8 cellular contexts compared by ENCODE assay signal in genomic region chr3:141076821-141077571, GRCh38. TPM values are rescaled to one million over a fixed set of nuclear protein-coding genes. Genes with fewer than 3 reads are reported as not detected.
A peak's percentile ranks its signal among the peaks of the same experiment; 100 is the strongest.
DNase-seq lines count a peak whose midpoint lies in the region; ATAC-seq and TF ChIP-seq lines count a peak whose summit lies in the region.

No MANE protein-coding gene starts in this region.

- H3K27me3 Mint-ChIP-seq in GM23338 (ENCODE audit: insufficient read depth, low read depth, poor library complexity) (peaks cover 24% of the 10 kb centered on the region), type B pancreatic cell (no peaks in the 10 kb centered on the region)

- H3K9ac ChIP-seq in muscle layer of colon (ENCODE audit: low read length): peak overlapping the region; percentile 1

- CTCF ChIA-PET in GM10248 (lab: Yijun Ruan, JAX): interaction anchor here (1.0 kb wide), 1 partner anchor 29 kb away, joined by 3 read pairs; no protein-coding TSS in a partner anchor

- H3K9me3 ChIP-seq in ectodermal cell (ENCODE audit: control insufficient read depth, low read length): no peaks in the 10 kb centered on the region
- H3K9me3 ChIP-seq in muscle layer of colon (ENCODE audit: low read length): no peaks in the 10 kb centered on the region

- POLR2A ChIA-PET in GM10248 (lab: Yijun Ruan, JAX): no interaction called here

- peaks cover 4% of the 10 kb centered on the region for H3K36me3 Mint-ChIP-seq in GM23338 (ENCODE audit: low read depth)
- no peaks in the 10 kb centered on the region for H3K36me3 Mint-ChIP-seq in type B pancreatic cell

- ATAC-seq in GM23338 (peak; percentile 21), HG02981 (IDR thresholded peaks at IDR 0.05; ENCODE audit: unreplicated experiment) (no peak)
- ATAC-seq in activated CD4-positive, CD25-positive, alpha-beta regulatory T cell treated with anti-CD3 and anti-CD28 coated beads, Interleukin-2, amount 50 U/mL, for 24 hours: no peak

- H3K4me2 ChIP-seq in GM23338: peak overlapping the region; percentile 64; the same call in 1 of the 2 replicates

- H4K20me1 ChIP-seq in GM23338 (replicated peaks; ENCODE audit: insufficient read depth): no peaks in the 10 kb centered on the region

- H3K27me3 ChIP-seq in GM23338 (ENCODE audit: insufficient read depth) (no peaks in the 10 kb centered on the region), ectodermal cell (ENCODE audit: control insufficient read depth, insufficient read depth, low read length, poor library complexity, severe bottlenecking) (peaks cover 3% of the 10 kb centered on the region), muscle layer of colon (ENCODE audit: control insufficient read depth in 1 of 2, insufficient read depth in 2 of 2, low read length in 2 of 2) (no peaks in the 10 kb centered on the region)

- H3K4me3 Mint-ChIP-seq in GM23338: peak overlapping the region; percentile 38; the same call in 1 of the 3 replicates
- peak overlapping the region; percentile 76 for H3K4me3 Mint-ChIP-seq in type B pancreatic cell

- H2AFZ ChIP-seq in GM23338: no peak overlapping the region; the same call in 1 of the 2 replicates

- H3K36me3 ChIP-seq in GM23338 (ENCODE audit: insufficient read depth) (no peaks in the 10 kb centered on the region), ectodermal cell (ENCODE audit: control insufficient read depth, insufficient read depth, low read length) (no peaks in the 10 kb centered on the region), muscle layer of colon (ENCODE audit: insufficient read depth, low read length) (no peaks in the 10 kb centered on the region)

- peak; percentile 65 for DNase-seq in GM23338 (ENCODE audit: low spot score)
- peak; percentile 51 for DNase-seq in NCI-H526 treated with DMSO at 0.1 percent for 48 hours (lab: John Stamatoyannopoulos, UW)
- no peak for DNase-seq in type B pancreatic cell (ENCODE audit: extremely low spot score, unreplicated experiment)
- no peak for DNase-seq in GM10248 (ENCODE audit: extremely low spot score)

- H3F3A ChIP-seq in GM23338 (replicated peaks; ENCODE audit: low read depth): peaks cover 3% of the 10 kb centered on the region; the same call in 1 of the 2 replicates

- 32 to 37% methylated on average over 23 of the region's 23 CpGs for WGBS in ectodermal cell, 2 experiments

- peak overlapping the region; percentile 79 for H3K27ac Mint-ChIP-seq in GM23338
- H3K27ac Mint-ChIP-seq in type B pancreatic cell: peak overlapping the region; percentile 67

- TF ChIP-seq CTCF in GM23338 (conservative IDR thresholded peaks at IDR 0.05; ENCODE audit: low read depth in 2 of 2) (no peak), type B pancreatic cell (conservative IDR thresholded peaks at IDR 0.05) (no peak), GM10248 (IDR thresholded peaks at IDR 0.05; ENCODE audit: control extremely low read depth, extremely low read depth, low read depth, missing control alignments) (no peak)

- H3K9me3 Mint-ChIP-seq in GM23338 (no peaks in the 10 kb centered on the region; the same call in 2 of the 3 replicates), type B pancreatic cell (no peaks in the 10 kb centered on the region)

- peaks cover 15% of the 10 kb centered on the region for H3K79me2 ChIP-seq in GM23338 (replicated peaks; ENCODE audit: insufficient read depth)

- peaks cover 86% of the 10 kb centered on the region for H3K4me1 Mint-ChIP-seq in GM23338
- peaks cover 68% of the 10 kb centered on the region for H3K4me1 Mint-ChIP-seq in type B pancreatic cell (ENCODE audit: unreplicated experiment)

- H3K4me3 ChIP-seq in GM23338 (0 out of 2 replicates have a peak overlapping the region, but pooled peaks have one; percentile 35), ectodermal cell (ENCODE audit: insufficient read depth, low read depth, low read length) (no peak overlapping the region), muscle layer of colon (ENCODE audit: low read depth in 1 of 2, low read length in 2 of 2) (peak overlapping the region; percentile 0 to 46)

- no peaks in the 10 kb centered on the region for H3K9me2 ChIP-seq in GM23338 (ENCODE audit: insufficient read depth)

- H3K4me1 ChIP-seq in GM23338 (ENCODE audit: insufficient read depth) (peaks cover 81% of the 10 kb centered on the region), ectodermal cell (ENCODE audit: control insufficient read depth, insufficient read depth, low read length) (peaks cover 87% of the 10 kb centered on the region), muscle layer of colon (ENCODE audit: insufficient read depth, low read length) (peaks cover 17% of the 10 kb centered on the region)

- H3K27ac ChIP-seq in GM23338 (ENCODE audit: low read depth) (peak overlapping the region; percentile 79; the same call in 1 of the 2 replicates), ectodermal cell (ENCODE audit: insufficient read depth, low read depth, low read length, poor library complexity, severe bottlenecking) (peak overlapping the region; percentile 65), muscle layer of colon (ENCODE audit: low read depth, low read length) (peak overlapping the region; percentile 64)

TF ChIP-seq in GM23338, 12 proteins besides CTCF, POLR2A, EP300 and RAD21 (continues in another document):
- TF ChIP-seq POLR2AphosphoS5 (IDR thresholded peaks at IDR 0.05; ENCODE audit: low read depth) (no peak), ZNF114 (CRISPR knock-in tag; IDR thresholded peaks at IDR 0.05) (no peak), NANOG (IDR thresholded peaks at IDR 0.05; ENCODE audit: borderline replicate concordance) (no peak), JUNB (IDR thresholded peaks at IDR 0.05; ENCODE audit: unreplicated experiment) (no peak), EZH2 (IDR thresholded peaks at IDR 0.05; ENCODE audit: low read depth, unreplicated experiment) (no peak), ZNF331 (CRISPR knock-in tag; IDR thresholded peaks at IDR 0.05; ENCODE audit: low read depth) (no peak), EZH2phosphoT487 (IDR thresholded peaks at IDR 0.05; ENCODE audit: unreplicated experiment) (no peak)
- TF ChIP-seq, protein P1, sequence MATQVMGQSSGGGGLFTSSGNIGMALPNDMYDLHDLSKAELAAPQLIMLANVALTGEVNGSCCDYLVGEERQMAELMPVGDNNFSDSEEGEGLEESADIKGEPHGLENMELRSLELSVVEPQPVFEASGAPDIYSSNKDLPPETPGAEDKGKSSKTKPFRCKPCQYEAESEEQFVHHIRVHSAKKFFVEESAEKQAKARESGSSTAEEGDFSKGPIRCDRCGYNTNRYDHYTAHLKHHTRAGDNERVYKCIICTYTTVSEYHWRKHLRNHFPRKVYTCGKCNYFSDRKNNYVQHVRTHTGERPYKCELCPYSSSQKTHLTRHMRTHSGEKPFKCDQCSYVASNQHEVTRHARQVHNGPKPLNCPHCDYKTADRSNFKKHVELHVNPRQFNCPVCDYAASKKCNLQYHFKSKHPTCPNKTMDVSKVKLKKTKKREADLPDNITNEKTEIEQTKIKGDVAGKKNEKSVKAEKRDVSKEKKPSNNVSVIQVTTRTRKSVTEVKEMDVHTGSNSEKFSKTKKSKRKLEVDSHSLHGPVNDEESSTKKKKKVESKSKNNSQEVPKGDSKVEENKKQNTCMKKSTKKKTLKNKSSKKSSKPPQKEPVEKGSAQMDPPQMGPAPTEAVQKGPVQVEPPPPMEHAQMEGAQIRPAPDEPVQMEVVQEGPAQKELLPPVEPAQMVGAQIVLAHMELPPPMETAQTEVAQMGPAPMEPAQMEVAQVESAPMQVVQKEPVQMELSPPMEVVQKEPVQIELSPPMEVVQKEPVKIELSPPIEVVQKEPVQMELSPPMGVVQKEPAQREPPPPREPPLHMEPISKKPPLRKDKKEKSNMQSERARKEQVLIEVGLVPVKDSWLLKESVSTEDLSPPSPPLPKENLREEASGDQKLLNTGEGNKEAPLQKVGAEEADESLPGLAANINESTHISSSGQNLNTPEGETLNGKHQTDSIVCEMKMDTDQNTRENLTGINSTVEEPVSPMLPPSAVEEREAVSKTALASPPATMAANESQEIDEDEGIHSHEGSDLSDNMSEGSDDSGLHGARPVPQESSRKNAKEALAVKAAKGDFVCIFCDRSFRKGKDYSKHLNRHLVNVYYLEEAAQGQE (IDR thresholded peaks at IDR 0.05; ENCODE audit: unreplicated experiment): no peak

RNA-seq across cellular contexts. Expression of gene SPSB4, which starts 25.8 kb away (rescaled TPM):
- 20.1 and 25.9 TPM in 2 replicates for total RNA-seq in GM23338 (2014; rRNA removed; shearing (Covaris generic))
- polyA plus RNA-seq in GM23338 (2016; fragmentation: Nextera tagmentation; extraction: Ambion mirVana): 6.6 and 6.7 TPM in 2 replicates
- polyA plus RNA-seq in ectodermal cell (2013, experiment 1 of 4): 45.8 TPM
- 43.3 TPM for polyA plus RNA-seq in ectodermal cell (2013, experiment 2 of 4)
- 22.8 TPM for polyA plus RNA-seq in ectodermal cell (2013, experiment 3 of 4)
- 25.9 TPM for polyA plus RNA-seq in ectodermal cell (2013, experiment 4 of 4)
- 4.7 and 23.8 TPM in 2 replicates for total RNA-seq in type B pancreatic cell (ENCODE audit: low replicate concordance)

Comparison
In these comparisons a context has a peak if more than half of its experiments do, and no peak if none do; other contexts are left out.
1. DNase-seq: peak in GM23338 (single experiment) and NCI-H526 treated with DMSO at 0.1 percent for 48 hours (single experiment); none in type B pancreatic cell (single experiment) and GM10248 (single experiment).
2. Peak in every context shown above with its lines, with median percentiles within 50 percentile points of each other: H3K27ac ChIP-seq.